In the genomic region with DNA sequence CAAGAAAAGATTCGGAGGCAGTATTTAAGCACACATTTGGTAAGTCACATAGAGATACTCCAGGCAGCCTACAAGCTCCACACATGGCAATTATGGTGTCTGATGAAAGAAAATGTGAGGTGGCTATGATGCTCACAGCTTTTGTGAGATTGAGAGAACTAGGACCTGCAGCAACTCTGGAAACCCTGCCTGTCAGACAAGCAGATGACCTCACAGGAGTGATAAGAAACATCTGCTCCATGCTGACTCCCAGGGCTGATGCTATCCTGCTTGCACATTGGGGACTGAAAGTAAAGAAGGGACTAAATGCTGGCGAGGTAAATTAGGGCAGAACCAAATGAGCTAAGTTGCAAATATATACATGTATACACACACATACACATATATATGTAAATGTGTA, we compare ENCODE assay signal across 1 cellular context.
A peak's percentile ranks its signal among the peaks of the same experiment; 100 is the strongest.
TF ChIP-seq lines count a peak whose summit lies in the region.

No MANE protein-coding gene starts in this region.

TF ChIP-seq in SK-N-SH treated with all-trans-retinoic acid at 6 μM for 48 hours, 23 proteins besides CTCF, POLR2A, EP300 and RAD21 (continued from another document):
- peak; percentile 84; the same call in 1 of the 2 replicates for TF ChIP-seq TCF4 (CRISPR knock-in tag; IDR thresholded peaks at IDR 0.05; ENCODE audit: borderline replicate concordance)
- TF ChIP-seq CSDC2 (CRISPR knock-in tag; IDR thresholded peaks at IDR 0.05), result no peak
TF ChIP-seq in SK-N-SH treated with all-trans-retinoic acid at 6 μM for 48 hours: peak in this region for 3.
